In the genomic region with DNA sequence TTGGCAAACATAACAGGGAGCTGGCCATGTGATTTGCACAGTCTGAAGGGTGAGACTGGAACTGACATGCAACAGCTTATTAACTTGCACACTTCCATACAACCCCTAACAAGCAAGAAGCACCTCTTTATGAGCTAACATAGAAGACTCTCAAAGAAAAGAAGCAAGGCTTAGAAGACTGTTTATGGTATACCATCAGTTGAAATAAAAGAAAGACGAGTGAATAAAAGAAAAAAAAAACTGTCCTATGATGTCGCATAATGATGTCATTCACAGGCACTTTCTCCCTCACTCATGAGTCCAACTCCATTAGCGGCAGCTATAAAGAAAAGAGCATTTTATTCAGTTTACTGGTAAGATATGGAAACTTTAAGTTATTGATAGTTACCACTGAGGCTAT, we compare ENCODE assay signal across 18 cellular contexts. TPM values are rescaled to one million over a fixed set of nuclear protein-coding genes. Genes with fewer than 3 reads are reported as not detected.
DNase-seq lines count a peak whose midpoint lies in the region; ATAC-seq, FAIRE-seq and TF ChIP-seq lines count a peak whose summit lies in the region.
"Had no signal": no experiment of that assay in that cellular context is flagged by ENCODE, and none has a peak within 500 bp of the region (broad histone marks: within the 10 kb centered on the region; RNA-seq: fewer than 3 reads in every experiment).

No MANE protein-coding gene starts in this region.

- CTCF ChIA-PET in HEK293 (lab: Yijun Ruan, JAX) = interaction anchor here (0.6 kb wide), 2 partner anchors 38 to 266 kb away, joined by 3 to 6 read pairs; no protein-coding TSS in a partner anchor
- CTCF ChIA-PET in K562 (lab: Yijun Ruan, JAX; ENCODE audit: low intra/inter-chr PET ratio) = no interaction called here

- ATAC-seq in K562 (no peak), gastrocnemius medialis (no peak)
- no peak for ATAC-seq in effector memory CD8-positive, alpha-beta T cell (replicated peaks)
- ATAC-seq: Right ventricle myocardium inferior had no signal

- in situ Hi-C loops in K562 (cut with MboI) = no loop called here
- in situ Hi-C loops in gastrocnemius medialis (cut with MboI; ENCODE audit: low sequenced_read_pairs in 4 of 4) = no loop called here

- H3K79me2 ChIP-seq in K562 (ENCODE audit: control insufficient read depth, insufficient read depth, low read length) = no peaks in the 10 kb centered on the region

- no peaks in the 10 kb centered on the region for H3K9me3 ChIP-seq in HEK293 (ENCODE audit: control insufficient read depth, insufficient read depth, low read depth, low read length)
- no peaks in the 10 kb centered on the region for H3K9me3 ChIP-seq in K562 (replicated peaks; ENCODE audit: control insufficient read depth, insufficient read depth, low read depth, low read length)
- H3K9me3 ChIP-seq in gastrocnemius medialis = no peaks in the 10 kb centered on the region

- peak overlapping the region; percentile 11 for H2AFZ ChIP-seq in K562 (ENCODE audit: low read depth, low read length)

- peaks cover 9 to 13% of the 10 kb centered on the region in 2 donors for H3K27me3 Mint-ChIP-seq in effector memory CD8-positive, alpha-beta T cell

- POLR2A ChIA-PET in HEK293 (lab: Yijun Ruan, JAX) = interaction anchor here (0.7 kb wide), 1 partner anchor 472 kb away, joined by 3 read pairs; the partner anchor contains the start of gene MDM2
- POLR2A ChIA-PET in K562 (lab: Yijun Ruan, JAX) = interaction anchor here (0.8 to 1.4 kb wide), 4 partner anchors 10 to 22 kb away, joined by 3 to 6 read pairs (median 6); no protein-coding TSS in a partner anchor

- peaks cover 13 to 14% of the 10 kb centered on the region in 2 donors for H3K4me1 Mint-ChIP-seq in effector memory CD8-positive, alpha-beta T cell (ENCODE audit: low read depth in 2 of 2)

- no peak overlapping the region for H3K4me2 ChIP-seq in K562 (ENCODE audit: insufficient read depth, low read length)

- no peak for TF ChIP-seq CTCF in HEK293 (tag by site-specific recombination; IDR thresholded peaks at IDR 0.05)
- TF ChIP-seq CTCF in K562 (IDR thresholded peaks at IDR 0.05 in 2 of 3, conservative IDR thresholded peaks at IDR 0.05 in 1 of 3; ENCODE audit: insufficient read depth in 2 of 3, low read depth in 1 of 3, low read length in 3 of 3) = no peak
- no peak for TF ChIP-seq CTCF in gastrocnemius medialis (IDR thresholded peaks at IDR 0.05 in 4 of 5, conservative IDR thresholded peaks at IDR 0.05 in 1 of 5)

- H3K36me3 Mint-ChIP-seq in effector memory CD8-positive, alpha-beta T cell (ENCODE audit: insufficient read depth) = no peaks in the 10 kb centered on the region

- H3K4me3 ChIP-seq in HEK293 (ENCODE audit: low read depth, low read length) (no peak overlapping the region), K562 (no peak overlapping the region), rectal smooth muscle tissue (ENCODE audit: low read length) (no peak overlapping the region), gastrocnemius medialis (no peak overlapping the region)

- FAIRE-seq in K562 (lab: Jason Lieb, UNC) = no peak
- FAIRE-seq: A204.1 had no signal

- H3K27me3 ChIP-seq in K562 (ENCODE audit: control insufficient read depth in 2 of 2, insufficient read depth in 2 of 2, low read length in 2 of 2) (peaks cover 6 to 8% of the 10 kb centered on the region in 2 experiments; a peak in 4 of 5 replicates), rectal smooth muscle tissue (ENCODE audit: control insufficient read depth, insufficient read depth, low read length) (no peaks in the 10 kb centered on the region), gastrocnemius medialis (no peaks in the 10 kb centered on the region)

- BruUV-seq in K562 (replicated peaks; lab: Mats Ljungman, UMichigan) = no TSS peak

- H3K9ac ChIP-seq in K562 (ENCODE audit: insufficient read depth in 1 of 2, low read depth in 2 of 2, low read length in 2 of 2) = no peak overlapping the region
- H3K9ac ChIP-seq in rectal smooth muscle tissue (ENCODE audit: low read length) = no peak overlapping the region

- no peak for TF ChIP-seq EP300 in K562 (IDR thresholded peaks at IDR 0.05; ENCODE audit: low read length)

- intact Hi-C loops in K562 (cut with micrococcal nuclease) (no loop called here), gastrocnemius medialis (cut with DNase I; ENCODE audit: low total_unique reads) (loop anchor here (10.0 kb wide), 1 partner anchor 469 kb away; the partner anchor contains the start of gene MDM2)

- no peak for TF ChIP-seq POLR2A in K562 (conservative IDR thresholded peaks at IDR 0.05)
- TF ChIP-seq POLR2A in gastrocnemius medialis (IDR thresholded peaks at IDR 0.05) = no peak

- no peaks in the 10 kb centered on the region for H3K36me3 ChIP-seq in HEK293 (ENCODE audit: control insufficient read depth in 2 of 2, insufficient read depth in 1 of 2, low read length in 2 of 2)
- no peaks in the 10 kb centered on the region for H3K36me3 ChIP-seq in K562 (ENCODE audit: control insufficient read depth, insufficient read depth, low read length)
- no peaks in the 10 kb centered on the region for H3K36me3 ChIP-seq in rectal smooth muscle tissue (ENCODE audit: control insufficient read depth, insufficient read depth, low read length)
- no peaks in the 10 kb centered on the region for H3K36me3 ChIP-seq in gastrocnemius medialis

- H3K4me3 Mint-ChIP-seq in effector memory CD8-positive, alpha-beta T cell = no peak overlapping the region
- H3K4me3 Mint-ChIP-seq: HFFc6 had no signal

- no peaks in the 10 kb centered on the region for H3K9me3 Mint-ChIP-seq in effector memory CD8-positive, alpha-beta T cell
- H3K9me3 Mint-ChIP-seq: HFFc6 had no signal

- peak; percentile 32 for DNase-seq in NCI-H146 (lab: John Stamatoyannopoulos, UW)
- DNase-seq in NCI-H146 treated with DMSO at 0.1 percent for 48 hours (lab: John Stamatoyannopoulos, UW; ENCODE audit: unreplicated experiment) = no peak
- DNase-seq in K562 (ENCODE audit: extremely low read depth in 1 of 4, low spot score in 3 of 4) = no peak
- no peak for DNase-seq in gastrocnemius medialis
- no peak for DNase-seq in effector memory CD8-positive, alpha-beta T cell
- no peak for DNase-seq in NCI-H748 (lab: John Stamatoyannopoulos, UW; ENCODE audit: unreplicated experiment)
- DNase-seq: H7, HFFc6, KBM-7, NCI-H1694 treated with DMSO at 0.1 percent for 48 hours, NCI-H2081 treated with DMSO at 0.1 percent for 48 hours, NCI-H226, NCI-H524 treated with DMSO at 0.1 percent for 48 hours had no signal

- H4K20me1 ChIP-seq in K562 (replicated peaks; ENCODE audit: control insufficient read depth, insufficient read depth, low read length) = no peaks in the 10 kb centered on the region; the same call in 1 of the 2 replicates

- H3K9me1 ChIP-seq in K562 (ENCODE audit: control insufficient read depth, insufficient read depth, low read length) = no peaks in the 10 kb centered on the region

- H3K27ac ChIP-seq in HEK293 (ENCODE audit: extremely low read depth, low read depth, low read length) (no peak overlapping the region), K562 (ENCODE audit: extremely low read depth, low read depth, low read length) (no peak overlapping the region), rectal smooth muscle tissue (ENCODE audit: low read depth, low read length) (peak overlapping the region; percentile 53), gastrocnemius medialis (no peak overlapping the region)
- H3K27ac ChIP-seq: C4-2B had no signal

- TF ChIP-seq RAD21 in K562 (CRISPR knock-in tag; conservative IDR thresholded peaks at IDR 0.05 in 1 of 2, IDR thresholded peaks at IDR 0.05 in 1 of 2) = no peak

- H3K27ac Mint-ChIP-seq in effector memory CD8-positive, alpha-beta T cell = no peak overlapping the region
- H3K27ac Mint-ChIP-seq: HFFc6 had no signal

- WGBS in K562 (ENCODE audit: insufficient coverage, low coverage, missing lambda C conversion rate) = 36% methylated on average over 3 of the region's 3 CpGs

- H3K4me1 ChIP-seq in HEK293 (ENCODE audit: control insufficient read depth, insufficient read depth, low read length) (peaks cover 8% of the 10 kb centered on the region; the same call in 1 of the 2 replicates), K562 (replicated peaks in 1 of 2; ENCODE audit: control insufficient read depth in 2 of 2, insufficient read depth in 2 of 2, low read length in 2 of 2) (peaks cover 0 to 10% of the 10 kb centered on the region in 2 experiments; a peak in 2 of 5 replicates), rectal smooth muscle tissue (ENCODE audit: control insufficient read depth, insufficient read depth, low read length) (peaks cover 30% of the 10 kb centered on the region), gastrocnemius medialis (peaks cover 0 to 8% of the 10 kb centered on the region in 2 donors)

TF ChIP-seq in HEK293, 187 proteins besides CTCF, POLR2A, EP300 and RAD21 (continues in another document):
- TF ChIP-seq ZNF629 (tag by site-specific recombination; IDR thresholded peaks at IDR 0.05) (peak; percentile 86), SCRT2 (tag by site-specific recombination; IDR thresholded peaks at IDR 0.05) (peak; percentile 85), ZNF16 (tag by site-specific recombination; IDR thresholded peaks at IDR 0.05; ENCODE audit: low read depth) (no peak)

TF ChIP-seq in K562, 482 proteins besides CTCF, POLR2A, EP300 and RAD21 (continues in another document):
- no peak for TF ChIP-seq ZNF12 (CRISPR knock-in tag; IDR thresholded peaks at IDR 0.05)

RNA-seq across cellular contexts. Expression of gene MDM1, which starts 3.3 kb away (rescaled TPM):
- total RNA-seq in K562 (2011; cell fraction: chromatin; rRNA removed; ENCODE audit: low replicate concordance) = 9.7 and 33.5 TPM in 2 replicates
- total RNA-seq in K562 (2011; cell fraction: nucleolus; rRNA removed) = 4.5 and 5.0 TPM in 2 replicates
- total RNA-seq in K562 (2011; cell fraction: nucleoplasm; rRNA removed) = 16.9 and 28.1 TPM in 2 replicates
- 8.8 and 10.4 TPM in 2 replicates for total RNA-seq in K562 (2014; rRNA removed)
- 14.1 and 16.7 TPM in 2 replicates for total RNA-seq in K562 (2014; rRNA removed; fragmentation: Illumina TruSeq; extraction: Trizol)
- 16.4 and 16.8 TPM in 2 replicates for total RNA-seq in K562 (2015; rRNA removed; fragmentation: Illumina TruSeq; extraction: Trizol)
- total RNA-seq in K562 (2021) = 9.1 and 11.3 TPM in 2 replicates
- polyA plus RNA-seq in K562 (2011; rRNA removed) = 11.7 and 16.1 TPM in 2 replicates
- 1.5 and 3.5 TPM in 2 replicates for polyA plus RNA-seq in K562 (2011; cell fraction: cytosol; rRNA removed)
- polyA plus RNA-seq in K562 (2011; cell fraction: nucleus; rRNA removed) = 21.2 and 29.7 TPM in 2 replicates
- 8.0 and 8.2 TPM in 2 replicates for polyA plus RNA-seq in K562 (2012)
- 10.2 and 13.1 TPM in 2 replicates for polyA plus RNA-seq in K562 (2014; fragmentation: Illumina TruSeq; extraction: Trizol)
- polyA plus RNA-seq in K562 (2014; fragmentation: Nextera tagmentation; extraction: Ambion mirVana) = 10 to 100 TPM in 1 of 2 experiments, 1 to 10 TPM in 1; 7.5 to 12.8 TPM
- polyA plus RNA-seq in K562 (2014; rRNA removed) = 13.8 and 15.5 TPM in 2 replicates
- polyA minus RNA-seq in K562 (2011; rRNA and poly(A)+ RNA removed) = 9.9 and 14.2 TPM in 2 replicates
- polyA minus RNA-seq in K562 (2011; cell fraction: cytosol; rRNA and poly(A)+ RNA removed) = 1.9 and 5.3 TPM in 2 replicates
- polyA minus RNA-seq in K562 (2011; cell fraction: nucleus; rRNA and poly(A)+ RNA removed) = 20.6 and 41.8 TPM in 2 replicates
- 1 to 10 TPM; 1.6 to 6.8 (median 3.4) TPM for total RNA-seq in gastrocnemius medialis
